ENCODE assay signal across 7 cellular contexts in genomic region chr11:4606231-4607015, GRCh38. TPM values are rescaled to one million over a fixed set of nuclear protein-coding genes. Genes with fewer than 3 reads are reported as not detected.
DNase-seq lines count a peak whose midpoint lies in the region; ATAC-seq, FAIRE-seq and TF ChIP-seq lines count a peak whose summit lies in the region.

No MANE protein-coding gene starts in this region.

- POLR2A ChIA-PET in endothelial cell of umbilical vein (lab: Charles Lee): no interaction called here

- H3K27me3 ChIP-seq in endothelial cell of umbilical vein (ENCODE audit: control insufficient read depth in 2 of 2, insufficient read depth in 2 of 2, low read length in 2 of 2): no peaks in the 10 kb centered on the region
- no peaks in the 10 kb centered on the region for H3K27me3 ChIP-seq in psoas muscle (ENCODE audit: insufficient read depth in 3 of 3, low read length in 2 of 3)

- H3K9ac ChIP-seq in ES-I3 (ENCODE audit: low read depth, low read length) (0 out of 2 replicates have a peak overlapping the region, but pooled peaks have one; percentile 99), endothelial cell of umbilical vein (replicated peaks; ENCODE audit: extremely low read depth, insufficient read depth, low read length) (no peak overlapping the region)

- WGBS in psoas muscle, 3 donors: 73 to 79% (median 76%) methylated on average over 1 of the region's 1 CpG

- ATAC-seq in psoas muscle (no peak), HG03354 (IDR thresholded peaks at IDR 0.05; ENCODE audit: poor library complexity, severe bottlenecking, unreplicated experiment) (no peak)

- no peak for TF ChIP-seq POLR2A in endothelial cell of umbilical vein (IDR thresholded peaks at IDR 0.05; ENCODE audit: low read depth, low read length)

- intact Hi-C loops in endothelial cell of umbilical vein (cut with micrococcal nuclease) (loop anchor here (5.0 to 10.0 kb wide), 3 partner anchors 124 to 1628 kb away; partner anchors contain the start of genes CNGA4, FHIP1B, OR52K1 and TRIM21), psoas muscle (cut with DNase I) (no loop called here)

- H3K36me3 ChIP-seq in ES-I3 (ENCODE audit: insufficient read depth, low read length) (no peaks in the 10 kb centered on the region), endothelial cell of umbilical vein (ENCODE audit: control insufficient read depth in 2 of 2, extremely low read depth in 1 of 2, insufficient read depth in 2 of 2, low read length in 2 of 2) (peaks cover 3 to 13% of the 10 kb centered on the region in 2 experiments), psoas muscle (ENCODE audit: insufficient read depth in 1 of 2, low read depth in 1 of 2) (peaks cover 10 to 38% of the 10 kb centered on the region in 2 donors)

- H3K9me3 ChIP-seq in ES-I3 (ENCODE audit: control insufficient read depth, insufficient read depth, low read length): no peaks in the 10 kb centered on the region
- H3K9me3 ChIP-seq in endothelial cell of umbilical vein (replicated peaks; ENCODE audit: control insufficient read depth, insufficient read depth, low read length): no peaks in the 10 kb centered on the region
- H3K9me3 ChIP-seq in psoas muscle: no peaks in the 10 kb centered on the region

- H3K4me3 ChIP-seq in endothelial cell of umbilical vein (replicated peaks in 1 of 3; ENCODE audit: insufficient read depth in 1 of 3, low read depth in 1 of 3, low read length in 3 of 3) (peak overlapping the region in 2 of 3 experiments; percentile 16 to 93), psoas muscle (peak overlapping the region; percentile 87)

- peak overlapping the region; percentile 97 for H2AFZ ChIP-seq in endothelial cell of umbilical vein (ENCODE audit: low read depth, low read length)

- H4K20me1 ChIP-seq in endothelial cell of umbilical vein (replicated peaks; ENCODE audit: control insufficient read depth, extremely low read depth, insufficient read depth, low read length): no peaks in the 10 kb centered on the region

- H3K79me2 ChIP-seq in endothelial cell of umbilical vein (ENCODE audit: control insufficient read depth, insufficient read depth, low read length): no peaks in the 10 kb centered on the region

- peak; percentile 40 for FAIRE-seq in endothelial cell of umbilical vein (lab: Jason Lieb, UNC)

- no peaks in the 10 kb centered on the region for H3K4me1 ChIP-seq in ES-I3 (ENCODE audit: insufficient read depth, low read length)
- peaks cover 10% of the 10 kb centered on the region for H3K4me1 ChIP-seq in endothelial cell of umbilical vein (ENCODE audit: control insufficient read depth, extremely low read depth, insufficient read depth, low read length)
- peaks cover 11% of the 10 kb centered on the region for H3K4me1 ChIP-seq in psoas muscle

- H3K27ac ChIP-seq in endothelial cell of umbilical vein (ENCODE audit: insufficient read depth, low read depth, low read length) (no peak overlapping the region), psoas muscle (no peak overlapping the region)

- CTCF ChIA-PET in endothelial cell of umbilical vein (lab: Charles Lee): interaction anchor here (1.3 to 4.5 kb wide), 3 partner anchors 30 to 425 kb away, joined by 3 to 19 read pairs (median 8); partner anchors contain the start of gene OR51D1

- peak; percentile 25 for DNase-seq in NCI-H226
- DNase-seq in endothelial cell of umbilical vein (ENCODE audit: low read depth, low spot score): peak; percentile 62
- no peak for DNase-seq in psoas muscle
- DNase-seq in NCI-H526 treated with DMSO at 0.1 percent for 48 hours (lab: John Stamatoyannopoulos, UW): no peak
- no peak for DNase-seq in RKO (ENCODE audit: low spot score)

- H3K4me2 ChIP-seq in endothelial cell of umbilical vein (ENCODE audit: insufficient read depth, low read length): peak overlapping the region; percentile 97

- TF ChIP-seq CTCF in endothelial cell of umbilical vein (IDR thresholded peaks at IDR 0.05; ENCODE audit: extremely low read depth in 1 of 2, insufficient read depth in 1 of 2, low read depth in 1 of 2, low read length in 2 of 2) (no peak), psoas muscle (IDR thresholded peaks at IDR 0.05) (no peak)

- BruUV-seq in endothelial cell of umbilical vein (replicated peaks; lab: Mats Ljungman, UMichigan): no TSS peak

- dilution Hi-C loops in endothelial cell of umbilical vein (cut with MboI; ENCODE audit: extremely low pct_ligation_motif_present, low sequenced_read_pairs): no loop called here

- no peaks in the 10 kb centered on the region for H3K9me1 ChIP-seq in endothelial cell of umbilical vein (replicated peaks; ENCODE audit: control insufficient read depth, extremely low read depth, insufficient read depth, low read length)

TF ChIP-seq in endothelial cell of umbilical vein, 7 proteins besides CTCF, POLR2A, EP300 and RAD21:
- TF ChIP-seq MYC (IDR thresholded peaks at IDR 0.05; ENCODE audit: low read depth, low read length): no peak

RNA-seq across cellular contexts. Expression of gene TRIM68, which starts 1.6 kb away (rescaled TPM):
- total RNA-seq in endothelial cell of umbilical vein: 10.6 and 11.3 TPM in 2 replicates
- polyA plus RNA-seq in endothelial cell of umbilical vein: 7.2 and 8.1 TPM in 2 replicates
- polyA plus RNA-seq in endothelial cell of umbilical vein (2011; cell fraction: cytosol; rRNA removed): 8.0 and 8.8 TPM in 2 replicates
- polyA plus RNA-seq in endothelial cell of umbilical vein (2011; cell fraction: nucleus; rRNA removed): 14.6 and 14.8 TPM in 2 replicates
- polyA plus RNA-seq in endothelial cell of umbilical vein (2012): 10.3 and 13.7 TPM in 2 replicates
- polyA minus RNA-seq in endothelial cell of umbilical vein: 11.4 and 12.5 TPM in 2 replicates
- 0.61 TPM for polyA minus RNA-seq in endothelial cell of umbilical vein (2011; cell fraction: cytosol; rRNA and poly(A)+ RNA removed)
- 15.0 and 19.9 TPM in 2 replicates for polyA minus RNA-seq in endothelial cell of umbilical vein (2011; cell fraction: nucleus; rRNA and poly(A)+ RNA removed)
- 10 to 100 TPM in 1 of 4 donors, 1 to 10 TPM in 3; 4.9 to 11.0 (median 7.1) TPM for total RNA-seq in psoas muscle
- 10 to 100 TPM in 1 of 3 donors, 1 to 10 TPM in 2; 3.7 to 12.5 (median 4.2) TPM for polyA plus RNA-seq in psoas muscle

RNA-seq across cellular contexts. Expression of gene OR52I1, which starts 12.6 kb away (rescaled TPM):
- total RNA-seq in endothelial cell of umbilical vein (not detected in 2 replicates), psoas muscle (not detected)
- polyA plus RNA-seq in endothelial cell of umbilical vein (not detected in 2 replicates), psoas muscle (not detected)
- polyA plus RNA-seq in endothelial cell of umbilical vein (2011; cell fraction: cytosol; rRNA removed): not detected in 2 replicates
- polyA plus RNA-seq in endothelial cell of umbilical vein (2011; cell fraction: nucleus; rRNA removed): not detected in 2 replicates
- polyA plus RNA-seq in endothelial cell of umbilical vein (2012): not detected in 2 replicates
- polyA minus RNA-seq in endothelial cell of umbilical vein: not detected in 2 replicates
- not detected for polyA minus RNA-seq in endothelial cell of umbilical vein (2011; cell fraction: cytosol; rRNA and poly(A)+ RNA removed)
- not detected in 2 replicates for polyA minus RNA-seq in endothelial cell of umbilical vein (2011; cell fraction: nucleus; rRNA and poly(A)+ RNA removed)

RNA-seq across cellular contexts. Expression of gene OR52I2, which starts 24.9 kb away (rescaled TPM):
- total RNA-seq in endothelial cell of umbilical vein (not detected in 2 replicates), psoas muscle (not detected)
- polyA plus RNA-seq in endothelial cell of umbilical vein (not detected in 2 replicates), psoas muscle (not detected)
- not detected in 2 replicates for polyA plus RNA-seq in endothelial cell of umbilical vein (2011; cell fraction: cytosol; rRNA removed)
- polyA plus RNA-seq in endothelial cell of umbilical vein (2011; cell fraction: nucleus; rRNA removed): not detected in 2 replicates
- polyA plus RNA-seq in endothelial cell of umbilical vein (2012): not detected in 2 replicates
- not detected in 2 replicates for polyA minus RNA-seq in endothelial cell of umbilical vein
- polyA minus RNA-seq in endothelial cell of umbilical vein (2011; cell fraction: cytosol; rRNA and poly(A)+ RNA removed): not detected
- polyA minus RNA-seq in endothelial cell of umbilical vein (2011; cell fraction: nucleus; rRNA and poly(A)+ RNA removed): not detected in 2 replicates

RNA-seq across cellular contexts. Expression of gene OR51D1, which starts 30.9 kb away (rescaled TPM):
- total RNA-seq in endothelial cell of umbilical vein (not detected in 2 replicates), psoas muscle (not detected)
- polyA plus RNA-seq in endothelial cell of umbilical vein (not detected in 2 replicates), psoas muscle (not detected)
- not detected in 2 replicates for polyA plus RNA-seq in endothelial cell of umbilical vein (2011; cell fraction: cytosol; rRNA removed)
- not detected in 2 replicates for polyA plus RNA-seq in endothelial cell of umbilical vein (2011; cell fraction: nucleus; rRNA removed)
- polyA plus RNA-seq in endothelial cell of umbilical vein (2012): not detected in 2 replicates
- not detected in 2 replicates for polyA minus RNA-seq in endothelial cell of umbilical vein
- not detected for polyA minus RNA-seq in endothelial cell of umbilical vein (2011; cell fraction: cytosol; rRNA and poly(A)+ RNA removed)
- polyA minus RNA-seq in endothelial cell of umbilical vein (2011; cell fraction: nucleus; rRNA and poly(A)+ RNA removed): not detected in 2 replicates

RNA-seq across cellular contexts. Expression of gene OR51E1, which starts 37.4 kb away (rescaled TPM):
- total RNA-seq in endothelial cell of umbilical vein (not detected in 2 replicates), psoas muscle (1 to 10 TPM in 1 of 4 donors, under 1 TPM in 3; 0.61 to 2.1 (median 0.70) TPM)
- polyA plus RNA-seq in endothelial cell of umbilical vein (not detected in 2 replicates), psoas muscle (1 to 10 TPM in 1 of 3 donors, under 1 TPM in 2; 0.77 to 1.3 (median 0.94) TPM)
- not detected in 2 replicates for polyA plus RNA-seq in endothelial cell of umbilical vein (2011; cell fraction: cytosol; rRNA removed)
- not detected in 2 replicates for polyA plus RNA-seq in endothelial cell of umbilical vein (2011; cell fraction: nucleus; rRNA removed)
- not detected in 2 replicates for polyA plus RNA-seq in endothelial cell of umbilical vein (2012)
- polyA minus RNA-seq in endothelial cell of umbilical vein: not detected in 2 replicates
- polyA minus RNA-seq in endothelial cell of umbilical vein (2011; cell fraction: cytosol; rRNA and poly(A)+ RNA removed): not detected
- not detected in 2 replicates for polyA minus RNA-seq in endothelial cell of umbilical vein (2011; cell fraction: nucleus; rRNA and poly(A)+ RNA removed)

Comparison
In these comparisons a context has a peak if more than half of its experiments do, and no peak if none do; other contexts are left out.
1. DNase-seq: peak in NCI-H226 (single experiment) and endothelial cell of umbilical vein (single experiment); none in psoas muscle (0 of 2), NCI-H526 treated with DMSO at 0.1 percent for 48 hours (single experiment) and RKO (single experiment).